In the genomic region with DNA sequence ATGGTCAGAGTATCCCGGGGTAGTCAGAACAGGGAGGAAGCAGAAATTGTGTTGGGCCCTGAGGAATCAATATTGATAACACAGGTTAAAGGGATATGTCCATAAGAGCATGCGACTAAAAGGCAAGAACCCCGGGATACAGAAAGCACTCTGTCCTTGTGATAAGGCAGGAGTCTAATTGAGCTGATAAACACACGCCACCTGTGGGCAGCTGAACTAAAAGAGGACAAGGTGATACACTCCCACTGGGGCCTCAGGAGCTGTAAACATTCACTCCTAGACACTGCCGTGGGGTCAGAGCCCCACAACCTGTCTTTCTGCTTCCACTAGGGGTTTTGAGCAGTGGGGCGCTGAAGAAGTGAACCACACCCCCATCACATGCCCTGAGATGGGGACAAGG, we compare ENCODE assay signal across 30 cellular contexts.
DNase-seq lines count a peak whose midpoint lies in the region; ATAC-seq and TF ChIP-seq lines count a peak whose summit lies in the region.
"Had no signal": no experiment of that assay in that cellular context is flagged by ENCODE, and none has a peak within 500 bp of the region (broad histone marks: within the 10 kb centered on the region; RNA-seq: fewer than 3 reads in every experiment).

No MANE protein-coding gene starts in this region.

- DNase-seq in NCI-H82 (lab: John Stamatoyannopoulos, UW) (peak; percentile 7), NCI-H82 treated with DMSO at 0.1 percent for 48 hours (lab: John Stamatoyannopoulos, UW; ENCODE audit: unreplicated experiment) (no peak), PC-3 (no peak), left lobe of liver (ENCODE audit: low spot score) (peak; percentile 45), activated gamma-delta T cell treated with Interleukin-2 at 50 U/mL for 16 hours (no peak), left ventricle myocardium superior (no peak)
- no peak for DNase-seq in CD4-positive, alpha-beta T cell
- DNase-seq: activated CD4-positive, alpha-beta memory T cell treated with anti-CD3 and anti-CD28 coated beads for 36 hours; activated CD4-positive, alpha-beta T cell treated with anti-CD3 and anti-CD28 coated beads for 1 hour; activated CD8-positive, alpha-beta memory T cell treated with anti-CD3 and anti-CD28 coated beads, Interleukin-2, amount 50 U/mL, for 48 hours; activated naive CD4-positive, alpha-beta T cell treated with anti-CD3 and anti-CD28 coated beads, Interleukin-2, amount 10 ng/mL, durations not matched to agents 7 days and 5 days; adrenal gland; CD8-positive, alpha-beta T cell; EL; foreskin fibroblast; lower lobe of right lung; NCI-H1417 treated with DMSO at 0.1 percent for 48 hours; NCI-H446; nephron progenitor cell; NK-92 treated with Interleukin-12 subunit alpha and Interleukin-12 subunit beta, amount 100 ng/mL, for 24 hours; Right ventricle myocardium superior; stimulated activated naive CD4-positive, alpha-beta T cell treated with Interleukin-2 at 50 U/mL for 16 hours; upper lobe of right lung had no signal

- peaks cover 2% of the 10 kb centered on the region for H3K9me3 Mint-ChIP-seq in CD4-positive, alpha-beta T cell
- H3K9me3 Mint-ChIP-seq: activated CD4-positive, alpha-beta memory T cell treated with anti-CD3 and anti-CD28 coated beads for 36 hours; activated naive CD4-positive, alpha-beta T cell treated with anti-CD3 and anti-CD28 coated beads, Interleukin-2, amount 10 ng/mL, durations not matched to agents 7 days and 5 days; CD8-positive, alpha-beta T cell; T-helper 1 cell treated with Interleukin-12 subunit alpha and Interleukin-12 subunit beta and Interleukin-4 antibody, amounts not matched to agents 30 μg/mL and 1 μg/mL, for 36 hours had no signal

- no peak overlapping the region for H3K9ac ChIP-seq in PC-3 (ENCODE audit: low read length)
- H3K9ac ChIP-seq: KMS-11 had no signal

- no peak overlapping the region for H3K4me3 Mint-ChIP-seq in CD4-positive, alpha-beta T cell
- H3K4me3 Mint-ChIP-seq: activated CD4-positive, alpha-beta memory T cell treated with anti-CD3 and anti-CD28 coated beads for 36 hours; activated naive CD4-positive, alpha-beta T cell treated with anti-CD3 and anti-CD28 coated beads, Interleukin-2, amount 10 ng/mL, durations not matched to agents 7 days and 5 days; CD8-positive, alpha-beta T cell; nephron progenitor cell; T-helper 1 cell treated with Interleukin-12 subunit alpha and Interleukin-12 subunit beta and Interleukin-4 antibody, amounts not matched to agents 30 μg/mL and 1 μg/mL, for 36 hours had no signal

- no peaks in the 10 kb centered on the region for H3K79me2 ChIP-seq in PC-3 (ENCODE audit: low read length)

- no peaks in the 10 kb centered on the region for H3K27me3 ChIP-seq in PC-3 (ENCODE audit: low read length)
- no peaks in the 10 kb centered on the region for H3K27me3 ChIP-seq in CD4-positive, alpha-beta T cell (ENCODE audit: control insufficient read depth, insufficient read depth, low read length)
- H3K27me3 ChIP-seq: adrenal gland, esophagus muscularis mucosa, suprapubic skin, upper lobe of right lung had no signal

- no peaks in the 10 kb centered on the region for H3K9me2 ChIP-seq in PC-3 (replicated peaks; ENCODE audit: low read length)

- no peak overlapping the region for H3K4me3 ChIP-seq in PC-3 (ENCODE audit: low read length)
- H3K4me3 ChIP-seq: adrenal gland, esophagus muscularis mucosa, lower lobe of right lung, suprapubic skin, upper lobe of right lung had no signal

- CTCF ChIA-PET in PC-3 (lab: Charles Lee): no interaction called here
- CTCF ChIA-PET in CD4-positive, alpha-beta T cell (lab: Charles Lee): no interaction called here

- no TSS peak for BruUV-seq in PC-3 (replicated peaks; lab: Mats Ljungman, UMichigan)

- ATAC-seq in PC-3: no peak
- ATAC-seq in left lobe of liver: peak; percentile 82
- no peak for ATAC-seq in left ventricle myocardium superior
- no peak for ATAC-seq in CD4-positive, alpha-beta T cell (ENCODE audit: poor library complexity)
- ATAC-seq in HG03108 (IDR thresholded peaks at IDR 0.05; ENCODE audit: unreplicated experiment): no peak
- ATAC-seq: CD8-positive, alpha-beta T cell; lower lobe of right lung; SK-N-SH treated with all-trans-retinoic acid at 6 μM for 48 hours; upper lobe of right lung had no signal

- no peak overlapping the region for H3K27ac ChIP-seq in PC-3 (ENCODE audit: low read length)
- H3K27ac ChIP-seq in CD4-positive, alpha-beta T cell (ENCODE audit: low read depth, low read length): no peak overlapping the region
- H3K27ac ChIP-seq: adrenal gland, esophagus muscularis mucosa, HL-60, KMS-11, lower lobe of right lung, suprapubic skin, upper lobe of right lung had no signal

- H3K4me1 ChIP-seq in PC-3 (ENCODE audit: insufficient read depth, low read length): no peaks in the 10 kb centered on the region
- H3K4me1 ChIP-seq: adrenal gland, lower lobe of right lung, upper lobe of right lung had no signal

- H4K20me1 ChIP-seq in PC-3 (ENCODE audit: low read length): no peaks in the 10 kb centered on the region

- H3K27me3 Mint-ChIP-seq in CD4-positive, alpha-beta T cell: no peaks in the 10 kb centered on the region
- H3K27me3 Mint-ChIP-seq: activated CD4-positive, alpha-beta memory T cell treated with anti-CD3 and anti-CD28 coated beads for 36 hours; activated naive CD4-positive, alpha-beta T cell treated with anti-CD3 and anti-CD28 coated beads, Interleukin-2, amount 10 ng/mL, durations not matched to agents 7 days and 5 days had no signal

- H3K36me3 ChIP-seq in PC-3 (ENCODE audit: low read depth, low read length): no peaks in the 10 kb centered on the region
- H3K36me3 ChIP-seq: adrenal gland, esophagus muscularis mucosa, lower lobe of right lung, suprapubic skin, upper lobe of right lung had no signal

- no peak overlapping the region for H3K27ac Mint-ChIP-seq in CD4-positive, alpha-beta T cell
- H3K27ac Mint-ChIP-seq: activated CD4-positive, alpha-beta memory T cell treated with anti-CD3 and anti-CD28 coated beads for 36 hours; activated naive CD4-positive, alpha-beta T cell treated with anti-CD3 and anti-CD28 coated beads, Interleukin-2, amount 10 ng/mL, durations not matched to agents 7 days and 5 days; CD8-positive, alpha-beta T cell; T-helper 1 cell treated with Interleukin-12 subunit alpha and Interleukin-12 subunit beta and Interleukin-4 antibody, amounts not matched to agents 30 μg/mL and 1 μg/mL, for 36 hours had no signal

- POLR2A ChIA-PET in PC-3 (lab: Charles Lee; ENCODE audit: unreplicated experiment): no interaction called here
- POLR2A ChIA-PET in CD4-positive, alpha-beta T cell (lab: Charles Lee): no interaction called here

- TF ChIP-seq CTCF in PC-3 (conservative IDR thresholded peaks at IDR 0.05; ENCODE audit: low read depth, low read length): 0 out of 2 replicates have a peak, but pooled peaks have one; percentile 23
- no peak for TF ChIP-seq CTCF in CD4-positive, alpha-beta T cell (IDR thresholded peaks at IDR 0.05)

- no peaks in the 10 kb centered on the region for H3K4me1 Mint-ChIP-seq in CD4-positive, alpha-beta T cell (ENCODE audit: low read depth)
- H3K4me1 Mint-ChIP-seq: activated naive CD4-positive, alpha-beta T cell treated with anti-CD3 and anti-CD28 coated beads, Interleukin-2, amount 10 ng/mL, durations not matched to agents 7 days and 5 days had no signal

- no peak overlapping the region for H3K4me2 ChIP-seq in PC-3 (ENCODE audit: low read length)
- H3K4me2 ChIP-seq: KMS-11 had no signal

- H3K9me3 ChIP-seq in PC-3 (ENCODE audit: low read length): no peaks in the 10 kb centered on the region
- H3K9me3 ChIP-seq in CD4-positive, alpha-beta T cell (ENCODE audit: control insufficient read depth, low read length): no peaks in the 10 kb centered on the region
- H3K9me3 ChIP-seq: adrenal gland, esophagus muscularis mucosa, lower lobe of right lung, suprapubic skin, upper lobe of right lung had no signal

- H3F3A ChIP-seq in PC-3 (ENCODE audit: low read length, unreplicated experiment): no peaks in the 10 kb centered on the region

- H3K36me3 Mint-ChIP-seq in CD4-positive, alpha-beta T cell (ENCODE audit: low read depth): no peaks in the 10 kb centered on the region
- H3K36me3 Mint-ChIP-seq: activated CD4-positive, alpha-beta memory T cell treated with anti-CD3 and anti-CD28 coated beads for 36 hours; activated naive CD4-positive, alpha-beta T cell treated with anti-CD3 and anti-CD28 coated beads, Interleukin-2, amount 10 ng/mL, durations not matched to agents 7 days and 5 days; CD8-positive, alpha-beta T cell had no signal

- H2AFZ ChIP-seq in PC-3 (ENCODE audit: low read length): no peak overlapping the region

- intact Hi-C loops in PC-3 (cut with micrococcal nuclease): loop anchor here (5.0 to 10.0 kb wide), 3 partner anchors 72 to 337 kb away; no protein-coding TSS in a partner anchor
- intact Hi-C loops in left ventricle myocardium superior (cut with micrococcal nuclease): loop anchor here (10.0 kb wide), 2 partner anchors 931 to 981 kb away; no protein-coding TSS in a partner anchor
- intact Hi-C loops in CD4-positive, alpha-beta T cell (cut with DNase I, micrococcal nuclease): loop anchor here (10.0 kb wide), 2 partner anchors 731 to 1341 kb away; no protein-coding TSS in a partner anchor

Comparison
In these comparisons a context has a peak if more than half of its experiments do, and no peak if none do; other contexts are left out.
1. DNase-seq: peak in NCI-H82 (single experiment) and left lobe of liver (single experiment); none in NCI-H82 treated with DMSO at 0.1 percent for 48 hours (single experiment), PC-3 (single experiment), activated gamma-delta T cell treated with Interleukin-2 at 50 U/mL for 16 hours (single experiment), left ventricle myocardium superior (single experiment) and CD4-positive, alpha-beta T cell (0 of 10).